8 cellular contexts compared by ENCODE assay signal in the genomic region with DNA sequence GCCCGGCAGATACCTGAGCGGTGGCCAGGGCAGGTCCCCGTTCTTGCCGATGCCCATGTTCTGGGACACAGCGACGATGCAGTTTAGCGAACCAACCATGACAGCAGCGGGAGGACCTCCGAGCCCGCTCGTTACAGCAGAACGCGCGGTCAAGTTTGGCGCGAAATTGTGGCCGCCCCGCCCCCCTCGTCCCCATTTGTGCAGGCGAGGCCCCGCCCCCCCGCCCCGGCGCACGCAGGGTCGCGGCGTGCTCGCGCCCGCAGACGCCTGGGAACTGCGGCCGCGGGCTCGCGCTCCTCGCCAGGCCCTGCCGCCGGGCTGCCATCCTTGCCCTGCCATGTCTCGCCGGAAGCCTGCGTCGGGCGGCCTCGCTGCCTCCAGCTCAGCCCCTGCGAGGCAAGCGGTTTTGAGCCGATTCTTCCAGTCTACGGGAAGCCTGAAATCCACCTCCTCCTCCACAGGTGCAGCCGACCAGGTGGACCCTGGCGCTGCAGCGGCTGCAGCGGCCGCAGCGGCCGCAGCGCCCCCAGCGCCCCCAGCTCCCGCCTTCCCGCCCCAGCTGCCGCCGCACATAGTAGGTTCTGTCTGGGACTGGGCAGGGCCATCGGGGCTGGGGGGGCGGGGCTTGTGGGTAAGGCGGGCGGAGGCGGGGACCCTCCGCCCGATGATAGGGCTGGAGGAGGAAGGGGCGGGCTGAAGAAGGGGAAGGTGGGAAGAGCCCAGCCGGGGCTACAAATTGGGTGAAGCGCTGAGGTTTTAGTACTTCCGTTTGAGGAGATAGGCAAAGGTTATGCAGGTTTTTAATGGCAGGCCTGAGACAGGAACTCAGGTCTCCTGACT. TPM values are rescaled to one million over a fixed set of nuclear protein-coding genes. Genes with fewer than 3 reads are reported as not detected.
DNase-seq lines count a peak whose midpoint lies in the region; ATAC-seq and TF ChIP-seq lines count a peak whose summit lies in the region.

A gene (minus strand): TSS at position 593 of the 840 bp plus-strand sequence. CDS start 494 bp downstream, at position 99.
A gene (plus strand): TSS at position 262 of the 840 bp plus-strand sequence. CDS start 76 bp downstream, at position 338.

- H3K4me3 Mint-ChIP-seq in activated T-cell treated with anti-CD3 and anti-CD28 coated beads, Interleukin-2, amount 50 U/mL, for 4 hours = peak within 1 kb of the TSS; percentile 85

- peaks cover 22% of the 10 kb centered on the region for H3K4me1 Mint-ChIP-seq in activated T-cell treated with anti-CD3 and anti-CD28 coated beads, Interleukin-2, amount 50 U/mL, for 4 hours (ENCODE audit: low read depth)

- no peaks in the 10 kb centered on the region for H3K9me3 ChIP-seq in KOPT-K1 (ENCODE audit: insufficient read depth, low read length, poor library complexity, severe bottlenecking)
- H3K9me3 ChIP-seq in Panc1 (ENCODE audit: control insufficient read depth, insufficient read depth, low read depth, low read length) = no peaks in the 10 kb centered on the region
- H3K9me3 ChIP-seq in esophagus muscularis mucosa = no peaks in the 10 kb centered on the region
- no peaks in the 10 kb centered on the region for H3K9me3 ChIP-seq in muscle layer of colon (ENCODE audit: low read length)

- TF ChIP-seq CTCF in Panc1 (IDR thresholded peaks at IDR 0.05) (peak; percentile 53), esophagus muscularis mucosa (IDR thresholded peaks at IDR 0.05) (peak in 2 of 3 experiments; percentile 9 to 20)

- CTCF ChIA-PET in Panc1 (lab: Charles Lee) = interaction anchor here (0.7 kb wide), 1 partner anchor 100 kb away, joined by 4 read pairs; no protein-coding TSS in a partner anchor

- BruUV-seq in Panc1 (replicated peaks; lab: Mats Ljungman, UMichigan) = no TSS peak

- H3K9me3 Mint-ChIP-seq in activated T-cell treated with anti-CD3 and anti-CD28 coated beads, Interleukin-2, amount 50 U/mL, for 4 hours = no peaks in the 10 kb centered on the region

- peak within 1 kb of the TSS; percentile 97 for H3K27ac ChIP-seq in KOPT-K1 (ENCODE audit: low read depth, low read length, poor library complexity, severe bottlenecking)
- peak within 1 kb of the TSS; percentile 94 for H3K27ac ChIP-seq in Panc1 (ENCODE audit: low read length)
- peak within 1 kb of the TSS; percentile 87 to 97 (median 94) for H3K27ac ChIP-seq in esophagus muscularis mucosa (replicated peaks in 1 of 4)
- peak within 1 kb of the TSS; percentile 95 for H3K27ac ChIP-seq in muscle layer of colon (ENCODE audit: low read depth, low read length)

- peak within 1 kb of the TSS; percentile 65 for H3K9ac ChIP-seq in muscle layer of colon (ENCODE audit: low read length)

- no peak for TF ChIP-seq EP300 in esophagus muscularis mucosa (IDR thresholded peaks at IDR 0.05)

- H3K4me1 ChIP-seq in Panc1 (ENCODE audit: control insufficient read depth, insufficient read depth, low read length) (peaks cover 17% of the 10 kb centered on the region), esophagus muscularis mucosa (peaks cover 12 to 21% (median 19%) of the 10 kb centered on the region in 4 donors), muscle layer of colon (ENCODE audit: insufficient read depth, low read length) (peaks cover 19% of the 10 kb centered on the region)

- H3K27me3 Mint-ChIP-seq in activated T-cell treated with anti-CD3 and anti-CD28 coated beads, Interleukin-2, amount 50 U/mL, for 4 hours (ENCODE audit: low read depth) = no peaks in the 10 kb centered on the region

- H3K4me3 ChIP-seq in Panc1 (ENCODE audit: low read depth in 2 of 2, low read length in 2 of 2) (peak within 1 kb of the TSS; percentile 73 to 89), esophagus muscularis mucosa (peak within 1 kb of the TSS; percentile 76 to 99 (median 93)), muscle layer of colon (ENCODE audit: low read depth in 1 of 2, low read length in 2 of 2) (peak within 1 kb of the TSS; percentile 67 to 95)

- no peak for TF ChIP-seq POLR2A in esophagus muscularis mucosa (IDR thresholded peaks at IDR 0.05; ENCODE audit: low read depth)

- WGBS in esophagus muscularis mucosa = 3% methylated on average over 13 of the region's 74 CpGs

- POLR2A ChIA-PET in Panc1 (lab: Charles Lee) = interaction anchor here (0.6 kb wide), 1 partner anchor 202 kb away, joined by 4 read pairs; no protein-coding TSS in a partner anchor

- in situ Hi-C loops in Panc1 (cut with HindIII; ENCODE audit: low pct_unique_long_range_greater_than_20kb, low sequenced_read_pairs) = no loop called here

- intact Hi-C loops in Panc1 (cut with micrococcal nuclease; ENCODE audit: unreplicated experiment) = no loop called here
- intact Hi-C loops in esophagus muscularis mucosa (cut with DNase I) = loop anchor here (5.0 kb wide), 2 partner anchors 167 to 247 kb away; a partner anchor contains a TSS

- ATAC-seq in GM21717 (IDR thresholded peaks at IDR 0.05; ENCODE audit: unreplicated experiment) (peak; percentile 41), Panc1 (peak; percentile 51)
- peak; percentile 73 to 76 for ATAC-seq in activated T-cell treated with anti-CD3 and anti-CD28 coated beads, Interleukin-2, amount 50 U/mL, for 4 hours

- peak; percentile 39 for DNase-seq in DMS153 (lab: John Stamatoyannopoulos, UW)
- peak; percentile 67 for DNase-seq in Panc1 (ENCODE audit: low read depth, low spot score)
- DNase-seq in activated T-cell treated with anti-CD3 and anti-CD28 coated beads, Interleukin-2, amount 50 U/mL, for 4 hours = peak; percentile 82
- DNase-seq in esophagus muscularis mucosa (ENCODE audit: extremely low spot score) = peak; percentile 96
- DNase-seq in stimulated activated CD8-positive, alpha-beta memory T cell treated with anti-CD3 and anti-CD28 coated beads, Interleukin-7, amount 100 ng/mL, for 1 hour (ENCODE audit: low read depth in 2 of 2) = peak; percentile 75 to 81

- H3K36me3 ChIP-seq in KOPT-K1 (ENCODE audit: insufficient read depth, low read length) = peaks cover 27% of the 10 kb centered on the region
- no peaks in the 10 kb centered on the region; the same call in 1 of the 2 replicates for H3K36me3 ChIP-seq in Panc1 (ENCODE audit: control insufficient read depth, insufficient read depth, low read length)
- peaks cover 5 to 33% (median 27%) of the 10 kb centered on the region in 4 donors for H3K36me3 ChIP-seq in esophagus muscularis mucosa
- peaks cover 4% of the 10 kb centered on the region for H3K36me3 ChIP-seq in muscle layer of colon (ENCODE audit: insufficient read depth, low read length)

- H3K36me3 Mint-ChIP-seq in activated T-cell treated with anti-CD3 and anti-CD28 coated beads, Interleukin-2, amount 50 U/mL, for 4 hours (ENCODE audit: insufficient read depth) = peaks cover 20% of the 10 kb centered on the region

- H3K27me3 ChIP-seq in Panc1 (ENCODE audit: control insufficient read depth, insufficient read depth, low read length) (no peaks in the 10 kb centered on the region), esophagus muscularis mucosa (no peaks in the 10 kb centered on the region), muscle layer of colon (ENCODE audit: control insufficient read depth in 1 of 2, insufficient read depth in 2 of 2, low read length in 2 of 2) (no peaks in the 10 kb centered on the region)

RNA-seq across cellular contexts. Expression of the first gene that starts in this region (rescaled TPM):
- total RNA-seq in Panc1 (2021; ENCODE audit: unreplicated experiment) = 51.5 TPM
- 28.3 TPM for polyA plus RNA-seq in Panc1 (2012; ENCODE audit: insufficient read length)
- total RNA-seq in activated T-cell treated with anti-CD3 and anti-CD28 coated beads, Interleukin-2, amount 50 U/mL, for 4 hours = 10 to 100 TPM; 29.4 to 42.1 (median 32.2) TPM
- 10 to 100 TPM in 1 of 4 donors, 1 to 10 TPM in 3; 4.7 to 11.6 (median 8.5) TPM for total RNA-seq in esophagus muscularis mucosa

RNA-seq across cellular contexts. Expression of the second gene that starts in this region (rescaled TPM):
- total RNA-seq in Panc1 (2021; ENCODE audit: unreplicated experiment) (18.9 TPM), esophagus muscularis mucosa (10 to 100 TPM in 1 of 4 donors, 1 to 10 TPM in 3; 7.6 to 11.6 (median 9.3) TPM)
- polyA plus RNA-seq in Panc1 (2012; ENCODE audit: insufficient read length) = 6.6 TPM
- 10 to 100 TPM; 14.6 to 15.5 (median 15.1) TPM for total RNA-seq in activated T-cell treated with anti-CD3 and anti-CD28 coated beads, Interleukin-2, amount 50 U/mL, for 4 hours

Comparison
In these comparisons a context has a peak if more than half of its experiments do, and no peak if none do; other contexts are left out.
1. Peak in every context shown above with its lines: DNase-seq, ATAC-seq, H3K4me3 ChIP-seq and H3K27ac ChIP-seq.
2. DNase-seq: peak in every context shown above with its lines; median percentile 96 in esophagus muscularis mucosa; 82 in activated T-cell treated with anti-CD3 and anti-CD28 coated beads, Interleukin-2, amount 50 U/mL, for 4 hours; 78 in stimulated activated CD8-positive, alpha-beta memory T cell treated with anti-CD3 and anti-CD28 coated beads, Interleukin-7, amount 100 ng/mL, for 1 hour; 67 in Panc1; 39 in DMS153.